ENCODE assay signal across 8 cellular contexts in the genomic region with DNA sequence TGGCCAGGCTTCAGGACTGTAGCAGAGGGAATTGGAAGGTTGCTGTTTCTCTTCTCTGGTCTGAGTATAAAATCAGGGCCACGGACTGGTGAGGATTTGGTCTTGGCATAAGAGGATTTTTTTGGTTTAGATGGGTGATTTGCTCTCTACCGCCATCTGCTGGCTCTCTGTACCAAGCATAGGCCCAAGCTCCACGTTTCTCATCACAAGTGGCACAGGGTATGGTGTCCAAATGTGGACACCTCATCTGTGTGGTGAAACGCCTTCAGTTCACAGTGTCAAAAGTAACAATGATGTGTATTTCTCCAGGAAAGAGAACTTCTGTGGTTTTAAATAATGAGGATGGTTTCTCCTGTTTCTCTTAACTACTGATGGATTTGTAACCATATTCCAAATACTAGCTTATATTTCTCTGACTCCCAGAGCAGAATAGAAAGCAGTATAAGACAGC.
A peak's percentile ranks its signal among the peaks of the same experiment; 100 is the strongest.
DNase-seq lines count a peak whose midpoint lies in the region; ATAC-seq and TF ChIP-seq lines count a peak whose summit lies in the region.

No MANE protein-coding gene starts in this region.

- TF ChIP-seq POLR2A in right lobe of liver (IDR thresholded peaks at IDR 0.05) = no peak

- no peak overlapping the region for H3K27ac ChIP-seq in right lobe of liver

- 5% methylated on average over 4 of the region's 4 CpGs for WGBS in right lobe of liver (ENCODE audit: insufficient coverage, low coverage, low lambda C conversion rate, missing lambda C conversion rate)

- H3K9me3 ChIP-seq in right lobe of liver = no peaks in the 10 kb centered on the region

- H3K36me3 ChIP-seq in right lobe of liver = no peaks in the 10 kb centered on the region

- no peaks in the 10 kb centered on the region for H3K27me3 ChIP-seq in right lobe of liver

- intact Hi-C loops in right lobe of liver (cut with DNase I) = loop anchor here in 1 of 2 donors (10.0 kb wide), 1 partner anchor 114 kb away; a partner anchor contains a TSS

- peaks cover 0 to 4% (median 2%) of the 10 kb centered on the region in 4 donors for H3K4me1 ChIP-seq in right lobe of liver

- H3K4me3 ChIP-seq in choroid plexus epithelial cell (ENCODE audit: low read depth, low read length) (no peak overlapping the region), right lobe of liver (no peak overlapping the region)

- TF ChIP-seq CTCF in choroid plexus epithelial cell (conservative IDR thresholded peaks at IDR 0.05; ENCODE audit: low read depth, low read length) (peak; percentile 95), right lobe of liver (IDR thresholded peaks at IDR 0.05) (peak; percentile 79 to 95 (median 92))

- peak; percentile 54 for ATAC-seq in HG03039 (IDR thresholded peaks at IDR 0.05; ENCODE audit: unreplicated experiment)
- peak; percentile 94 to 99 (median 98) for ATAC-seq in right lobe of liver

- DNase-seq in activated gamma-delta T cell treated with Interleukin-2 at 50 U/mL for 16 hours = peak; percentile 60
- no peak for DNase-seq in activated gamma-delta T cell (lab: John Stamatoyannopoulos, UW)
- peak; percentile 60 for DNase-seq in NCI-H2227 treated with DMSO at 0.1 percent for 48 hours (lab: John Stamatoyannopoulos, UW)
- peak; percentile 76 for DNase-seq in activated CD4-positive, alpha-beta T cell treated with anti-CD3 and anti-CD28 coated beads for 48 hours
- DNase-seq in choroid plexus epithelial cell (ENCODE audit: low read depth) = peak; percentile 79
- DNase-seq in right lobe of liver = peak in 2 of 3 donors; percentile 55 to 76
- DNase-seq in stimulated activated CD8-positive, alpha-beta memory T cell treated with anti-CD3 and anti-CD28 coated beads, Interleukin-12 subunit alpha, Interleukin-12 subunit beta, amount 100 ng/mL, for 1 hour (ENCODE audit: low read depth) = peak; percentile 41
